Comparison of ENCODE assay signal across 8 cellular contexts in genomic region chr14:105364100-105364708, GRCh38. TPM values are rescaled to one million over a fixed set of nuclear protein-coding genes. Genes with fewer than 3 reads are reported as not detected.
DNase-seq lines count a peak whose midpoint lies in the region; ATAC-seq, FAIRE-seq and TF ChIP-seq lines count a peak whose summit lies in the region.

No MANE protein-coding gene starts in this region.

- WGBS in K562 (ENCODE audit: insufficient coverage, low coverage, missing lambda C conversion rate) = 2% methylated on average over 14 of the region's 52 CpGs

- no peak for TF ChIP-seq POLR2A in K562 (conservative IDR thresholded peaks at IDR 0.05)

- no peaks in the 10 kb centered on the region for H3K36me3 ChIP-seq in K562 (ENCODE audit: control insufficient read depth, insufficient read depth, low read length)

- no TSS peak for BruUV-seq in K562 (replicated peaks; lab: Mats Ljungman, UMichigan)

- no peak overlapping the region for H3K4me2 ChIP-seq in K562 (ENCODE audit: insufficient read depth, low read length)

- H3K9me3 ChIP-seq in K562 (replicated peaks; ENCODE audit: control insufficient read depth, insufficient read depth, low read depth, low read length) = no peaks in the 10 kb centered on the region

- H3K9ac ChIP-seq in K562 (ENCODE audit: insufficient read depth in 1 of 2, low read depth in 2 of 2, low read length in 2 of 2) = no peak overlapping the region

- peak overlapping the region; percentile 19; the same call in 1 of the 2 replicates for H3K27ac ChIP-seq in RWPE1
- no peak overlapping the region for H3K27ac ChIP-seq in K562 (ENCODE audit: extremely low read depth, low read depth, low read length)
- no peak overlapping the region for H3K27ac ChIP-seq in dorsolateral prefrontal cortex

- TF ChIP-seq RAD21 in K562 (CRISPR knock-in tag; conservative IDR thresholded peaks at IDR 0.05 in 1 of 2, IDR thresholded peaks at IDR 0.05 in 1 of 2) = no peak

- POLR2A ChIA-PET in RWPE1 (lab: Yijun Ruan, JAX; ENCODE audit: low non-redundant PET) = no interaction called here
- POLR2A ChIA-PET in K562 (lab: Yijun Ruan, JAX) = interaction anchor here (0.6 kb wide), 1 partner anchor 50 kb away, joined by 3 read pairs; no protein-coding TSS in a partner anchor

- TF ChIP-seq EP300 in K562 (IDR thresholded peaks at IDR 0.05; ENCODE audit: low read length) = no peak

- FAIRE-seq in K562 (lab: Jason Lieb, UNC) (no peak), RCC 7860 (lab: Jason Lieb, UNC) (no peak)

- no peaks in the 10 kb centered on the region for H3K9me1 ChIP-seq in K562 (ENCODE audit: control insufficient read depth, insufficient read depth, low read length)

- H3K4me3 ChIP-seq in K562 = no peak overlapping the region
- peak overlapping the region in 2 of 59 donors; percentile 8 to 38 for H3K4me3 ChIP-seq in dorsolateral prefrontal cortex

- no peak for TF ChIP-seq CTCF in RWPE1 (conservative IDR thresholded peaks at IDR 0.05; ENCODE audit: low read depth)
- no peak for TF ChIP-seq CTCF in K562 (IDR thresholded peaks at IDR 0.05 in 2 of 3, conservative IDR thresholded peaks at IDR 0.05 in 1 of 3; ENCODE audit: insufficient read depth in 2 of 3, low read depth in 1 of 3, low read length in 3 of 3)
- TF ChIP-seq CTCF in omental fat pad (IDR thresholded peaks at IDR 0.05) = no peak
- no peak for TF ChIP-seq CTCF in dorsolateral prefrontal cortex (IDR thresholded peaks at IDR 0.05 in 54 of 56, conservative IDR thresholded peaks at IDR 0.05 in 2 of 56; ENCODE audit: low read depth in 1 of 56, partially characterized antibody in 56 of 56)

- in situ Hi-C loops in K562 (cut with MboI) = no loop called here

- H3K27me3 ChIP-seq in K562 (ENCODE audit: control insufficient read depth in 2 of 2, insufficient read depth in 2 of 2, low read length in 2 of 2) = no peaks in the 10 kb centered on the region
- H3K27me3 ChIP-seq in dorsolateral prefrontal cortex = no peaks in the 10 kb centered on the region

- CTCF ChIA-PET in RWPE1 (lab: Yijun Ruan, JAX) = interaction anchor here (0.7 kb wide), 1 partner anchor 603 kb away, joined by 3 read pairs; no protein-coding TSS in a partner anchor
- CTCF ChIA-PET in K562 (lab: Yijun Ruan, JAX; ENCODE audit: low intra/inter-chr PET ratio) = no interaction called here

- peaks cover 0 to 20% of the 10 kb centered on the region in 2 experiments; a peak in 2 of 5 replicates for H3K4me1 ChIP-seq in K562 (replicated peaks in 1 of 2; ENCODE audit: control insufficient read depth in 2 of 2, insufficient read depth in 2 of 2, low read length in 2 of 2)

- intact Hi-C loops in K562 (cut with micrococcal nuclease) (no loop called here), dorsolateral prefrontal cortex (cut with DNase I) (no loop called here)

- DNase-seq in D341Med (ENCODE audit: low spot score) (peak; percentile 90), RWPE1 (ENCODE audit: low spot score) (peak; percentile 58), K562 (ENCODE audit: extremely low read depth in 1 of 4, low spot score in 3 of 4) (peak; percentile 13 to 81 (median 57)), omental fat pad (ENCODE audit: low spot score) (no peak), RCC 7860 (ENCODE audit: low spot score) (no peak), dorsolateral prefrontal cortex (no peak), cerebellar nuclear complex (lab: John Stamatoyannopoulos, UW) (no peak)

- no peak overlapping the region for H2AFZ ChIP-seq in K562 (ENCODE audit: low read depth, low read length)

- ATAC-seq in K562 (peak; percentile 72; the same call in 2 of the 3 replicates), omental fat pad (ENCODE audit: low FRiP score) (peak; percentile 55), HG03521 (IDR thresholded peaks at IDR 0.05; ENCODE audit: unreplicated experiment) (no peak)

- no peaks in the 10 kb centered on the region for H4K20me1 ChIP-seq in K562 (replicated peaks; ENCODE audit: control insufficient read depth, insufficient read depth, low read length)

- no peaks in the 10 kb centered on the region for H3K79me2 ChIP-seq in K562 (ENCODE audit: control insufficient read depth, insufficient read depth, low read length)

TF ChIP-seq in K562, 482 proteins besides CTCF, POLR2A, EP300 and RAD21:
- TF ChIP-seq NCOR1 (IDR thresholded peaks at IDR 0.05) (no peak), ELF1 (tag; IDR thresholded peaks at IDR 0.05) (no peak), NRF1 (conservative IDR thresholded peaks at IDR 0.05 in 1 of 2, IDR thresholded peaks at IDR 0.05 in 1 of 2) (peak in 1 of 2 experiments; percentile 33; a peak in 2 of 4 replicates)

RNA-seq across cellular contexts. Expression of gene TEX22, which starts 34.1 kb away (rescaled TPM):
- 2.3 and 5.1 TPM in 2 replicates for total RNA-seq in K562 (2011; cell fraction: chromatin; rRNA removed; ENCODE audit: low replicate concordance)
- 2.6 and 3.8 TPM in 2 replicates for total RNA-seq in K562 (2011; cell fraction: nucleolus; rRNA removed)
- total RNA-seq in K562 (2011; cell fraction: nucleoplasm; rRNA removed) = 1.9 and 2.6 TPM in 2 replicates
- 0.04 and 0.05 TPM in 2 replicates for total RNA-seq in K562 (2014; rRNA removed)
- total RNA-seq in K562 (2014; rRNA removed; fragmentation: Illumina TruSeq; extraction: Trizol) = 0.06 and 0.55 TPM in 2 replicates
- 0.14 and 0.45 TPM in 2 replicates for total RNA-seq in K562 (2015; rRNA removed; fragmentation: Illumina TruSeq; extraction: Trizol)
- total RNA-seq in K562 (2021) = 1.0 and 1.7 TPM in 2 replicates
- 0.31 and 0.50 TPM in 2 replicates for polyA plus RNA-seq in K562 (2011; rRNA removed)
- polyA plus RNA-seq in K562 (2011; cell fraction: cytosol; rRNA removed) = 0.22 and 0.66 TPM in 2 replicates
- polyA plus RNA-seq in K562 (2011; cell fraction: nucleus; rRNA removed) = 3.7 and 7.3 TPM in 2 replicates
- 0.14 and 0.36 TPM in 2 replicates for polyA plus RNA-seq in K562 (2012)
- polyA plus RNA-seq in K562 (2014; fragmentation: Illumina TruSeq; extraction: Trizol) = 0.04 and 0.14 TPM in 2 replicates
- not detected for polyA plus RNA-seq in K562 (2014; fragmentation: Nextera tagmentation; extraction: Ambion mirVana)
- polyA plus RNA-seq in K562 (2014; rRNA removed) = 0.18 and 0.23 TPM in 2 replicates
- polyA minus RNA-seq in K562 (2011; rRNA and poly(A)+ RNA removed) = 0.11 and 0.12 TPM in 2 replicates
- polyA minus RNA-seq in K562 (2011; cell fraction: cytosol; rRNA and poly(A)+ RNA removed) = not detected in 2 replicates
- polyA minus RNA-seq in K562 (2011; cell fraction: nucleus; rRNA and poly(A)+ RNA removed) = 0.56 and 0.94 TPM in 2 replicates
- under 1 TPM in 2 of 4 donors, not detected in 2; 0.24 to 0.47 TPM for total RNA-seq in omental fat pad
- total RNA-seq in dorsolateral prefrontal cortex = 10 to 100 TPM in 1 of 120 experiments, 1 to 10 TPM in 113, under 1 TPM in 6; 0.38 to 13.1 (median 3.6) TPM

RNA-seq across cellular contexts. Expression of gene PACS2, which starts 49.7 kb away (rescaled TPM):
- 28.1 and 70.2 TPM in 2 replicates for total RNA-seq in K562 (2011; cell fraction: chromatin; rRNA removed; ENCODE audit: low replicate concordance)
- total RNA-seq in K562 (2011; cell fraction: nucleolus; rRNA removed) = 30.5 and 32.4 TPM in 2 replicates
- 22.4 and 23.7 TPM in 2 replicates for total RNA-seq in K562 (2011; cell fraction: nucleoplasm; rRNA removed)
- 13.2 and 21.3 TPM in 2 replicates for total RNA-seq in K562 (2014; rRNA removed)
- total RNA-seq in K562 (2014; rRNA removed; fragmentation: Illumina TruSeq; extraction: Trizol) = 4.4 and 5.9 TPM in 2 replicates
- total RNA-seq in K562 (2015; rRNA removed; fragmentation: Illumina TruSeq; extraction: Trizol) = 10.4 and 11.6 TPM in 2 replicates
- total RNA-seq in K562 (2021) = 20.8 and 21.0 TPM in 2 replicates
- polyA plus RNA-seq in K562 (2011; rRNA removed) = 8.8 and 9.9 TPM in 2 replicates
- 6.8 and 14.3 TPM in 2 replicates for polyA plus RNA-seq in K562 (2011; cell fraction: cytosol; rRNA removed)
- 27.9 and 60.4 TPM in 2 replicates for polyA plus RNA-seq in K562 (2011; cell fraction: nucleus; rRNA removed)
- 16.4 and 29.4 TPM in 2 replicates for polyA plus RNA-seq in K562 (2012)
- 4.3 and 9.0 TPM in 2 replicates for polyA plus RNA-seq in K562 (2014; fragmentation: Illumina TruSeq; extraction: Trizol)
- under 1 TPM; 0.11 to 0.34 TPM for polyA plus RNA-seq in K562 (2014; fragmentation: Nextera tagmentation; extraction: Ambion mirVana)
- polyA plus RNA-seq in K562 (2014; rRNA removed) = 14.6 and 16.6 TPM in 2 replicates
- polyA minus RNA-seq in K562 (2011; rRNA and poly(A)+ RNA removed) = 2.8 and 6.3 TPM in 2 replicates
- polyA minus RNA-seq in K562 (2011; cell fraction: cytosol; rRNA and poly(A)+ RNA removed) = 10.2 and 13.9 TPM in 2 replicates
- 8.9 and 15.8 TPM in 2 replicates for polyA minus RNA-seq in K562 (2011; cell fraction: nucleus; rRNA and poly(A)+ RNA removed)
- 10 to 100 TPM; 47.5 to 78.5 (median 68.9) TPM for total RNA-seq in omental fat pad
- total RNA-seq in dorsolateral prefrontal cortex = 100 to 1,000 TPM; 131 to 394 (median 200) TPM

RNA-seq across cellular contexts. Expression of gene MTA1, which starts 55.4 kb away (rescaled TPM):
- 154 and 390 TPM in 2 replicates for total RNA-seq in K562 (2011; cell fraction: chromatin; rRNA removed; ENCODE audit: low replicate concordance)
- 257 and 271 TPM in 2 replicates for total RNA-seq in K562 (2011; cell fraction: nucleolus; rRNA removed)
- total RNA-seq in K562 (2011; cell fraction: nucleoplasm; rRNA removed) = 138 and 156 TPM in 2 replicates
- total RNA-seq in K562 (2014; rRNA removed) (48.1 and 61.0 TPM in 2 replicates), K562 (2014; rRNA removed; fragmentation: Illumina TruSeq; extraction: Trizol) (11.6 and 12.2 TPM in 2 replicates), K562 (2015; rRNA removed; fragmentation: Illumina TruSeq; extraction: Trizol) (32.3 and 33.4 TPM in 2 replicates), K562 (2021) (107 and 118 TPM in 2 replicates), omental fat pad (10 to 100 TPM; 35.4 to 72.5 (median 59.7) TPM), dorsolateral prefrontal cortex (100 to 1,000 TPM in 85 of 120 experiments, 10 to 100 TPM in 35; 81.6 to 178 (median 109) TPM)
- polyA plus RNA-seq in K562 (2011; rRNA removed) (47.7 and 58.6 TPM in 2 replicates), K562 (2014; fragmentation: Illumina TruSeq; extraction: Trizol) (29.5 and 45.4 TPM in 2 replicates), K562 (2014; fragmentation: Nextera tagmentation; extraction: Ambion mirVana) (under 1 TPM; 0.13 to 0.14 TPM), K562 (2014; rRNA removed) (90.0 and 103 TPM in 2 replicates)
- polyA plus RNA-seq in K562 (2011; cell fraction: cytosol; rRNA removed) = 31.6 and 47.1 TPM in 2 replicates
- 383 and 622 TPM in 2 replicates for polyA plus RNA-seq in K562 (2011; cell fraction: nucleus; rRNA removed)
- 74.0 and 91.7 TPM in 2 replicates for polyA plus RNA-seq in K562 (2012)
- polyA minus RNA-seq in K562 (2011; rRNA and poly(A)+ RNA removed) = 13.9 and 22.6 TPM in 2 replicates
- 69.0 and 80.6 TPM in 2 replicates for polyA minus RNA-seq in K562 (2011; cell fraction: cytosol; rRNA and poly(A)+ RNA removed)
- 102 and 104 TPM in 2 replicates for polyA minus RNA-seq in K562 (2011; cell fraction: nucleus; rRNA and poly(A)+ RNA removed)

Comparison
In these comparisons a context has a peak if more than half of its experiments do, and no peak if none do; other contexts are left out.
1. DNase-seq: peak in D341Med (single experiment), RWPE1 (single experiment) and K562 (4 of 4); none in omental fat pad (single experiment), RCC 7860 (single experiment), dorsolateral prefrontal cortex (0 of 10) and cerebellar nuclear complex (0 of 2).